17 cellular contexts compared by ENCODE assay signal in the genomic region with DNA sequence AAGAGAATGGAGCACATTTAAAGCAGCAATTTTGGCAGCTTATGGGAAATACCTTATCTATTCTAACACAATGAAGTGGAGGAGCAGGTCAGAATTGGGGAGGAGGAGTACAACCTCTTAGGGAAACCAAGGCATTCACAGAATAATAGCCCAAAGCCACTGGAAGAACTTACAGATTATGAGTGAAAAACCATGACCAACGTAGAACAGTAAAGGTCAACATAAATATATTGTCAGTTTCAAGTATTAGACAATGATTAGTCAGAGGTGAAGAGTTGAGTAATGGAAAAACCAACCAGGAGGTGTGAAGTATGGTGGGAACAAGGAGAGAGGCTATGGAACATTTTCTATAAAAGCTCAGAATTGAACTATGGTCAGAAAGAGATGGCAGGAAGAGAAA.
DNase-seq lines count a peak whose midpoint lies in the region; ATAC-seq and TF ChIP-seq lines count a peak whose summit lies in the region.
"Had no signal": no experiment of that assay in that cellular context is flagged by ENCODE, and none has a peak within 500 bp of the region (broad histone marks: within the 10 kb centered on the region; RNA-seq: fewer than 3 reads in every experiment).

No MANE protein-coding gene starts in this region.

- H3K27me3 ChIP-seq in mammary epithelial cell (ENCODE audit: insufficient read depth, low read length), result no peaks in the 10 kb centered on the region
- H3K27me3 ChIP-seq: BLaER1 treated with 17β-estradiol and CSF1 and Interleukin-3, amounts not matched to agents 10 nM and 100 nM had no signal

- no peak overlapping the region for H3K9ac ChIP-seq in mammary epithelial cell (ENCODE audit: insufficient read depth, low read length)
- H3K9ac ChIP-seq: BLaER1 treated with 17β-estradiol and CSF1 and Interleukin-3, amounts not matched to agents 10 nM and 100 nM had no signal

- H4K20me1 ChIP-seq in mammary epithelial cell (ENCODE audit: insufficient read depth, low read length), result no peaks in the 10 kb centered on the region
- H4K20me1 ChIP-seq: BLaER1 treated with 17β-estradiol and CSF1 and Interleukin-3, amounts not matched to agents 10 nM and 100 nM had no signal

- H3K4me2 ChIP-seq in mammary epithelial cell (ENCODE audit: insufficient read depth, low read depth, low read length), result no peak overlapping the region
- H3K4me2 ChIP-seq: A549; BLaER1 treated with 17β-estradiol and CSF1 and Interleukin-3, amounts not matched to agents 10 nM and 100 nM had no signal

- CTCF ChIA-PET in activated CD8-positive, alpha-beta T cell treated with anti-CD3 and anti-CD28 coated beads for 36 hours (lab: Charles Lee), result no interaction called here
- CTCF ChIA-PET in activated CD8-positive, alpha-beta T cell treated with anti-CD3 and anti-CD28 coated beads, Interleukin-2, amount 10 ng/mL, durations not matched to agents 7 days and 5 days (lab: Charles Lee), result no interaction called here
- CTCF ChIA-PET in mammary epithelial cell (lab: Charles Lee; ENCODE audit: low non-redundant PET), result no interaction called here
- CTCF ChIA-PET in MCF 10A (lab: Yijun Ruan, JAX), result interaction anchor here (0.6 kb wide), 1 partner anchor 25 kb away, joined by 3 read pairs; no protein-coding TSS in a partner anchor

- peak; percentile 30 for ATAC-seq in activated CD8-positive, alpha-beta T cell treated with anti-CD3 and anti-CD28 coated beads for 36 hours
- no peak for ATAC-seq in activated CD8-positive, alpha-beta T cell treated with anti-CD3 and anti-CD28 coated beads, Interleukin-2, amount 10 ng/mL, durations not matched to agents 7 days and 5 days
- ATAC-seq in activated T-helper 17 cell treated with anti-CD3 and anti-CD28 coated beads, Interleukin-2, amount 50 U/mL, for 72 hours (replicated peaks), result peak; percentile 49
- ATAC-seq: A549; CD8-positive, alpha-beta T cell had no signal

- TF ChIP-seq CTCF in activated CD8-positive, alpha-beta T cell treated with anti-CD3 and anti-CD28 coated beads for 36 hours (IDR thresholded peaks at IDR 0.05), result no peak
- TF ChIP-seq CTCF in mammary epithelial cell (conservative IDR thresholded peaks at IDR 0.05 in 1 of 2, IDR thresholded peaks at IDR 0.05 in 1 of 2; ENCODE audit: extremely low read depth in 1 of 2, insufficient read depth in 1 of 2, low read depth in 1 of 2, low read length in 2 of 2), result no peak
- TF ChIP-seq CTCF in MCF 10A (IDR thresholded peaks at IDR 0.05; ENCODE audit: unreplicated experiment), result no peak

- no peak overlapping the region for H2AFZ ChIP-seq in mammary epithelial cell (ENCODE audit: low read depth, low read length)

- H3K36me3 Mint-ChIP-seq in activated CD8-positive, alpha-beta T cell treated with anti-CD3 and anti-CD28 coated beads for 36 hours (ENCODE audit: low read depth), result no peaks in the 10 kb centered on the region
- H3K36me3 Mint-ChIP-seq in activated CD8-positive, alpha-beta T cell treated with anti-CD3 and anti-CD28 coated beads, Interleukin-2, amount 10 ng/mL, durations not matched to agents 7 days and 5 days (ENCODE audit: low read depth), result no peaks in the 10 kb centered on the region
- H3K36me3 Mint-ChIP-seq in MCF 10A (ENCODE audit: insufficient read depth, unreplicated experiment), result no peaks in the 10 kb centered on the region
- H3K36me3 Mint-ChIP-seq in activated T-helper 17 cell treated with anti-CD3 and anti-CD28 coated beads, Interleukin-2, amount 50 U/mL, for 72 hours (ENCODE audit: low read depth), result no peaks in the 10 kb centered on the region
- H3K36me3 Mint-ChIP-seq: CD8-positive, alpha-beta T cell had no signal

- no peak overlapping the region for H3K27ac Mint-ChIP-seq in activated CD8-positive, alpha-beta T cell treated with anti-CD3 and anti-CD28 coated beads for 36 hours
- H3K27ac Mint-ChIP-seq in activated CD8-positive, alpha-beta T cell treated with anti-CD3 and anti-CD28 coated beads, Interleukin-2, amount 10 ng/mL, durations not matched to agents 7 days and 5 days, result no peak overlapping the region
- no peak overlapping the region for H3K27ac Mint-ChIP-seq in MCF 10A (ENCODE audit: low read depth, unreplicated experiment)
- no peak overlapping the region for H3K27ac Mint-ChIP-seq in activated T-helper 17 cell treated with anti-CD3 and anti-CD28 coated beads, Interleukin-2, amount 50 U/mL, for 72 hours
- H3K27ac Mint-ChIP-seq: B cell; CD4-positive, alpha-beta T cell; CD8-positive, alpha-beta T cell had no signal

- no peaks in the 10 kb centered on the region for H3K9me3 Mint-ChIP-seq in activated CD8-positive, alpha-beta T cell treated with anti-CD3 and anti-CD28 coated beads for 36 hours
- H3K9me3 Mint-ChIP-seq in activated CD8-positive, alpha-beta T cell treated with anti-CD3 and anti-CD28 coated beads, Interleukin-2, amount 10 ng/mL, durations not matched to agents 7 days and 5 days (ENCODE audit: insufficient read depth), result no peaks in the 10 kb centered on the region
- H3K9me3 Mint-ChIP-seq in MCF 10A (ENCODE audit: unreplicated experiment), result no peaks in the 10 kb centered on the region
- H3K9me3 Mint-ChIP-seq in activated T-helper 17 cell treated with anti-CD3 and anti-CD28 coated beads, Interleukin-2, amount 50 U/mL, for 72 hours, result no peaks in the 10 kb centered on the region
- H3K9me3 Mint-ChIP-seq: CD4-positive, alpha-beta T cell; CD8-positive, alpha-beta T cell had no signal

- in situ Hi-C loops in mammary epithelial cell (cut with MboI; ENCODE audit: low sequenced_read_pairs in 2 of 2), result no loop called here

- peaks cover 4% of the 10 kb centered on the region for H3K4me1 Mint-ChIP-seq in activated CD8-positive, alpha-beta T cell treated with anti-CD3 and anti-CD28 coated beads for 36 hours (ENCODE audit: low read depth)
- no peaks in the 10 kb centered on the region for H3K4me1 Mint-ChIP-seq in activated CD8-positive, alpha-beta T cell treated with anti-CD3 and anti-CD28 coated beads, Interleukin-2, amount 10 ng/mL, durations not matched to agents 7 days and 5 days (ENCODE audit: low read depth)
- peaks cover 7% of the 10 kb centered on the region for H3K4me1 Mint-ChIP-seq in MCF 10A (ENCODE audit: insufficient read depth, unreplicated experiment)
- H3K4me1 Mint-ChIP-seq in activated T-helper 17 cell treated with anti-CD3 and anti-CD28 coated beads, Interleukin-2, amount 50 U/mL, for 72 hours, result no peaks in the 10 kb centered on the region
- H3K4me1 Mint-ChIP-seq: B cell had no signal

- H3K9me3 ChIP-seq in mammary epithelial cell (replicated peaks; ENCODE audit: insufficient read depth, low read length), result no peaks in the 10 kb centered on the region
- H3K9me3 ChIP-seq: A549; BLaER1 treated with 17β-estradiol and CSF1 and Interleukin-3, amounts not matched to agents 10 nM and 100 nM; Caco-2 had no signal

- no peak overlapping the region for H3K4me3 Mint-ChIP-seq in activated CD8-positive, alpha-beta T cell treated with anti-CD3 and anti-CD28 coated beads for 36 hours
- H3K4me3 Mint-ChIP-seq in activated CD8-positive, alpha-beta T cell treated with anti-CD3 and anti-CD28 coated beads, Interleukin-2, amount 10 ng/mL, durations not matched to agents 7 days and 5 days, result no peak overlapping the region
- no peak overlapping the region for H3K4me3 Mint-ChIP-seq in MCF 10A (ENCODE audit: unreplicated experiment)
- H3K4me3 Mint-ChIP-seq in activated T-helper 17 cell treated with anti-CD3 and anti-CD28 coated beads, Interleukin-2, amount 50 U/mL, for 72 hours, result no peak overlapping the region
- H3K4me3 Mint-ChIP-seq: B cell; CD4-positive, alpha-beta T cell; CD8-positive, alpha-beta T cell had no signal

- dilution Hi-C loops in mammary epithelial cell (cut with HindIII; ENCODE audit: low sequenced_read_pairs), result no loop called here

- no peak overlapping the region for H3K27ac ChIP-seq in mammary epithelial cell (ENCODE audit: insufficient read depth, low read depth, low read length)
- H3K27ac ChIP-seq: 22Rv1; A549; BLaER1 treated with 17β-estradiol and CSF1 and Interleukin-3, amounts not matched to agents 10 nM and 100 nM; C4-2B had no signal

- POLR2A ChIA-PET in activated CD8-positive, alpha-beta T cell treated with anti-CD3 and anti-CD28 coated beads for 36 hours (lab: Charles Lee), result interaction anchor here (0.7 kb wide), 1 partner anchor 79 kb away, joined by 3 read pairs; no protein-coding TSS in a partner anchor
- POLR2A ChIA-PET in activated CD8-positive, alpha-beta T cell treated with anti-CD3 and anti-CD28 coated beads, Interleukin-2, amount 10 ng/mL, durations not matched to agents 7 days and 5 days (lab: Charles Lee), result no interaction called here
- POLR2A ChIA-PET in MCF 10A (lab: Yijun Ruan, JAX), result interaction anchor here (0.5 to 1.1 kb wide), 3 partner anchors 113 to 338 kb away, joined by 3 read pairs; no protein-coding TSS in a partner anchor

- no peaks in the 10 kb centered on the region for H3K79me2 ChIP-seq in mammary epithelial cell (ENCODE audit: insufficient read depth, low read length)

- BruUV-seq in mammary epithelial cell (replicated peaks; lab: Mats Ljungman, UMichigan) (no TSS peak), MCF 10A (replicated peaks; lab: Mats Ljungman, UMichigan) (no TSS peak)

- no peaks in the 10 kb centered on the region for H3K36me3 ChIP-seq in mammary epithelial cell (ENCODE audit: insufficient read depth, low read length)
- H3K36me3 ChIP-seq: BLaER1 treated with 17β-estradiol and CSF1 and Interleukin-3, amounts not matched to agents 10 nM and 100 nM had no signal

- H3K4me3 ChIP-seq in mammary epithelial cell (replicated peaks in 1 of 3; ENCODE audit: insufficient read depth in 1 of 3, low read depth in 2 of 3, low read length in 3 of 3), result no peak overlapping the region
- H3K4me3 ChIP-seq: A549; BLaER1 treated with 17β-estradiol and CSF1 and Interleukin-3, amounts not matched to agents 10 nM and 100 nM had no signal

- H3K27me3 Mint-ChIP-seq in activated CD8-positive, alpha-beta T cell treated with anti-CD3 and anti-CD28 coated beads for 36 hours, result peaks cover 9% of the 10 kb centered on the region
- peaks cover 3% of the 10 kb centered on the region for H3K27me3 Mint-ChIP-seq in activated CD8-positive, alpha-beta T cell treated with anti-CD3 and anti-CD28 coated beads, Interleukin-2, amount 10 ng/mL, durations not matched to agents 7 days and 5 days (ENCODE audit: low read depth)
- no peaks in the 10 kb centered on the region for H3K27me3 Mint-ChIP-seq in MCF 10A (ENCODE audit: insufficient read depth, unreplicated experiment)
- H3K27me3 Mint-ChIP-seq in activated T-helper 17 cell treated with anti-CD3 and anti-CD28 coated beads, Interleukin-2, amount 50 U/mL, for 72 hours, result peaks cover 5% of the 10 kb centered on the region

- peaks cover 10% of the 10 kb centered on the region for H3K4me1 ChIP-seq in mammary epithelial cell (ENCODE audit: insufficient read depth, low read length)
- H3K4me1 ChIP-seq: A549; BLaER1 treated with 17β-estradiol and CSF1 and Interleukin-3, amounts not matched to agents 10 nM and 100 nM; Caco-2 had no signal

- 59% methylated on average over 1 of the region's 1 CpG for WGBS in mammary epithelial cell (ENCODE audit: low coverage, missing lambda C conversion rate)

- no peak for DNase-seq in activated CD8-positive, alpha-beta T cell treated with anti-CD3 and anti-CD28 coated beads for 36 hours
- DNase-seq in activated CD8-positive, alpha-beta T cell treated with anti-CD3 and anti-CD28 coated beads, Interleukin-2, amount 10 ng/mL, durations not matched to agents 7 days and 5 days, result no peak
- DNase-seq in mammary epithelial cell, result peak; percentile 21
- DNase-seq in MCF 10A (ENCODE audit: unreplicated experiment), result no peak
- DNase-seq: AML-193; Caco-2; Calu3; CD4-positive, alpha-beta T cell; CD8-positive, alpha-beta T cell; DMS79 treated with DMSO at 0.1 percent for 48 hours; GF-D8 had no signal

- intact Hi-C loops in activated CD8-positive, alpha-beta T cell treated with anti-CD3 and anti-CD28 coated beads for 36 hours (cut with micrococcal nuclease), result no loop called here
- intact Hi-C loops in mammary epithelial cell (cut with micrococcal nuclease), result no loop called here
- intact Hi-C loops in MCF 10A (cut with micrococcal nuclease), result no loop called here
